In genomic region chr1:11882814-11883538, GRCh38 we compare ENCODE assay signal across 9 cellular contexts. TPM values are rescaled to one million over a fixed set of nuclear protein-coding genes. Genes with fewer than 3 reads are reported as not detected.
DNase-seq lines count a peak whose midpoint lies in the region; ATAC-seq and TF ChIP-seq lines count a peak whose summit lies in the region.
"Had no signal": no experiment of that assay in that cellular context is flagged by ENCODE, and none has a peak within 500 bp of the region (broad histone marks: within the 10 kb centered on the region; RNA-seq: fewer than 3 reads in every experiment).

No MANE protein-coding gene starts in this region.

- POLR2A ChIA-PET in HCT116 (lab: Charles Lee) = interaction anchor here (1.2 to 1.7 kb wide), 2 partner anchors 25 to 26 kb away, joined by 6 to 7 read pairs; no protein-coding TSS in a partner anchor

- peak; percentile 89 for ATAC-seq in HCT116

- H3K36me3 ChIP-seq in HCT116 (ENCODE audit: control insufficient read depth in 1 of 2, insufficient read depth in 2 of 2, low read length in 2 of 2) (no peaks in the 10 kb centered on the region), trophoblast cell (ENCODE audit: control insufficient read depth in 1 of 2, insufficient read depth in 2 of 2, low read length in 2 of 2) (no peaks in the 10 kb centered on the region)

- no peak overlapping the region for H2BK12ac ChIP-seq in trophoblast cell (ENCODE audit: low read length)

- H2AK5ac ChIP-seq in trophoblast cell (ENCODE audit: low read length) = no peak overlapping the region

- no peak overlapping the region for H4K12ac ChIP-seq in trophoblast cell (ENCODE audit: low read depth, low read length)

- H3K23ac ChIP-seq in trophoblast cell (ENCODE audit: low read length) = no peak overlapping the region

- peaks cover 0 to 6% of the 10 kb centered on the region in 2 experiments; a peak in 1 of 4 replicates for H3K4me1 ChIP-seq in HCT116 (ENCODE audit: control insufficient read depth in 1 of 2, insufficient read depth in 2 of 2, low read length in 2 of 2)
- peaks cover 8% of the 10 kb centered on the region in 2 experiments for H3K4me1 ChIP-seq in trophoblast cell (ENCODE audit: control insufficient read depth in 1 of 2, insufficient read depth in 2 of 2, low read length in 2 of 2)

- H3K27ac ChIP-seq in HCT116 (ENCODE audit: low read depth, low read length) (no peak overlapping the region), trophoblast cell (ENCODE audit: low read depth, low read length) (no peak overlapping the region), caudate nucleus (ENCODE audit: low read depth, low read length) (no peak overlapping the region)

- no CpG with 5 or more reads among the region's 13 CpGs for WGBS in trophoblast cell (ENCODE audit: extremely low coverage, insufficient coverage, insufficient read length)

- no peak overlapping the region for H4K91ac ChIP-seq in trophoblast cell (ENCODE audit: low read depth, low read length)

- H3K79me1 ChIP-seq in trophoblast cell (ENCODE audit: low read length) = no peaks in the 10 kb centered on the region

- H3K18ac ChIP-seq in trophoblast cell (ENCODE audit: low read length) = no peak overlapping the region

- RAD21 ChIA-PET in HCT116 (lab: Charles Lee; ENCODE audit: low non-redundant PET in 1 of 2, low total read pairs in 2 of 2, uncharacterized antibody in 2 of 2, unreplicated experiment in 2 of 2) = no interaction called here

- no peak for TF ChIP-seq RAD21 in HCT116 (IDR thresholded peaks at IDR 0.05; ENCODE audit: low read depth)

- TF ChIP-seq CTCF in HCT116 (IDR thresholded peaks at IDR 0.05 in 2 of 3, conservative IDR thresholded peaks at IDR 0.05 in 1 of 3; ENCODE audit: borderline replicate concordance in 1 of 3, insufficient read depth in 1 of 3, low read depth in 2 of 3, low read length in 2 of 3) = no peak
- no peak for TF ChIP-seq CTCF in fibroblast of pulmonary artery (IDR thresholded peaks at IDR 0.05; ENCODE audit: low read length, missing control alignments)

- H3K79me2 ChIP-seq in HCT116 (ENCODE audit: insufficient read depth, low read length) (no peaks in the 10 kb centered on the region), trophoblast cell (ENCODE audit: control insufficient read depth, insufficient read depth, low read length, poor library complexity) (no peaks in the 10 kb centered on the region)

- H3K27me3 ChIP-seq in HCT116 (ENCODE audit: insufficient read depth, low read length) (no peaks in the 10 kb centered on the region), trophoblast cell (ENCODE audit: insufficient read depth, low read length) (no peaks in the 10 kb centered on the region)

- no peak overlapping the region for H2BK5ac ChIP-seq in trophoblast cell (ENCODE audit: low read depth, low read length, poor library complexity)

- H2AFZ ChIP-seq in HCT116 (ENCODE audit: low read depth, low read length, poor library complexity, severe bottlenecking) (no peak overlapping the region), trophoblast cell (ENCODE audit: insufficient read depth, low read length, poor library complexity) (peak overlapping the region; percentile 50)

- H2BK120ac ChIP-seq in trophoblast cell (ENCODE audit: insufficient read depth, low read length, poor library complexity) = no peak overlapping the region

- H3K4me2 ChIP-seq in HCT116 (ENCODE audit: low read length) (no peak overlapping the region), trophoblast cell (ENCODE audit: low read length) (no peak overlapping the region)

- H3K9me2 ChIP-seq in HCT116 (ENCODE audit: insufficient read depth) = no peaks in the 10 kb centered on the region

- BruUV-seq in HCT116 (replicated peaks; lab: Mats Ljungman, UMichigan) = no TSS peak

- H3K14ac ChIP-seq in trophoblast cell (ENCODE audit: low read length) = no peak overlapping the region

- CTCF ChIA-PET in HCT116 (lab: Charles Lee) = no interaction called here

- H3K9ac ChIP-seq in HCT116 (ENCODE audit: low read length) (no peak overlapping the region), trophoblast cell (ENCODE audit: low read length) (no peak overlapping the region)

- TF ChIP-seq POLR2A in HCT116 (IDR thresholded peaks at IDR 0.05; ENCODE audit: borderline replicate concordance, extremely low read depth, insufficient read depth, insufficient read length) = no peak

- intact Hi-C loops in HCT116 (cut with micrococcal nuclease) = no loop called here
- intact Hi-C loops in posterior vena cava (cut with DNase I) = no loop called here

- no peaks in the 10 kb centered on the region for H3K9me3 ChIP-seq in HCT116 (ENCODE audit: control insufficient read depth in 1 of 2, insufficient read depth in 1 of 2, low read depth in 1 of 2, low read length in 2 of 2)
- H3K9me3 ChIP-seq in trophoblast cell (ENCODE audit: insufficient read depth, low read depth, low read length) = peaks cover 7% of the 10 kb centered on the region

- no peak overlapping the region for H4K8ac ChIP-seq in trophoblast cell (ENCODE audit: low read depth, low read length)

- DNase-seq in HCT116 (ENCODE audit: low read depth, low spot score) (no peak), NCI-H748 treated with DMSO at 0.1 percent for 48 hours (lab: John Stamatoyannopoulos, UW) (peak; percentile 0), fibroblast of pulmonary artery (ENCODE audit: low read depth) (peak; percentile 21), trophoblast cell (peak in 1 of 2 donors; percentile 25), caudate nucleus (lab: John Stamatoyannopoulos, UW) (no peak), GF-D8 (lab: John Stamatoyannopoulos, UW) (no peak), posterior vena cava (ENCODE audit: low spot score) (no peak)
- DNase-seq: NCI-H1930 had no signal

- no peak overlapping the region for H3K4ac ChIP-seq in trophoblast cell (ENCODE audit: low read depth, low read length)

- H3K4me3 ChIP-seq in HCT116 (replicated peaks in 1 of 2; ENCODE audit: low read depth in 1 of 2, low read length in 2 of 2) (no peak overlapping the region), fibroblast of pulmonary artery (replicated peaks; ENCODE audit: low read depth, low read length) (no peak overlapping the region), trophoblast cell (ENCODE audit: low read depth, low read length) (no peak overlapping the region)

- H4K20me1 ChIP-seq in HCT116 (ENCODE audit: insufficient read depth) = no peaks in the 10 kb centered on the region

TF ChIP-seq in HCT116, 20 proteins besides CTCF, POLR2A, EP300 and RAD21:
- TF ChIP-seq SIN3A (IDR thresholded peaks at IDR 0.05; ENCODE audit: low read depth) (no peak), JUND (IDR thresholded peaks at IDR 0.05) (no peak), EZH2 (IDR thresholded peaks at IDR 0.05) (no peak), ZBTB33 (IDR thresholded peaks at IDR 0.05; ENCODE audit: extremely low read depth, insufficient replicate concordance, low read length) (no peak), MAX (IDR thresholded peaks at IDR 0.05) (no peak), EZH2phosphoT487 (IDR thresholded peaks at IDR 0.05; ENCODE audit: borderline replicate concordance) (no peak), SP1 (IDR thresholded peaks at IDR 0.05; ENCODE audit: low read depth) (no peak), ELF1 (IDR thresholded peaks at IDR 0.05; ENCODE audit: borderline replicate concordance, low read depth) (no peak), ZNF274 (IDR thresholded peaks at IDR 0.05; ENCODE audit: low read depth, low read length) (no peak), CEBPB (IDR thresholded peaks at IDR 0.05; ENCODE audit: low read depth) (no peak), TCF7L2 (IDR thresholded peaks at IDR 0.05; ENCODE audit: borderline replicate concordance, extremely low read depth, insufficient read depth, insufficient read length) (no peak)

RNA-seq across cellular contexts. Expression of gene NPPB, which starts 24.2 kb away (rescaled TPM):
- total RNA-seq in HCT116 (2021; ENCODE audit: unreplicated experiment) = not detected
- not detected in 2 replicates for polyA plus RNA-seq in HCT116 (2012)
- 59.2 and 70.8 TPM in 2 replicates for polyA plus RNA-seq in trophoblast cell (2013)
- not detected for total RNA-seq in posterior vena cava
- total RNA-seq: endothelial cell of umbilical vein had no signal
- polyA plus RNA-seq: endothelial cell of umbilical vein had no signal

RNA-seq across cellular contexts. Expression of gene NPPA, which starts 35.4 kb away (rescaled TPM):
- total RNA-seq in HCT116 (2021; ENCODE audit: unreplicated experiment) (not detected), posterior vena cava (1 to 10 TPM in 1 of 2 donors, not detected in 1; 3.8 TPM)
- polyA plus RNA-seq in HCT116 (2012) = 0.09 and 0.12 TPM in 2 replicates
- not detected in 2 replicates for polyA plus RNA-seq in trophoblast cell (2013)
- total RNA-seq: endothelial cell of umbilical vein had no signal
- polyA plus RNA-seq: endothelial cell of umbilical vein had no signal

RNA-seq across cellular contexts. Expression of gene KIAA2013, which starts 43.3 kb away (rescaled TPM):
- total RNA-seq in HCT116 (2021; ENCODE audit: unreplicated experiment) (61.9 TPM), posterior vena cava (10 to 100 TPM; 34.0 to 39.6 TPM)
- polyA plus RNA-seq in HCT116 (2012) = 77.1 and 87.7 TPM in 2 replicates
- 29.2 and 29.9 TPM in 2 replicates for polyA plus RNA-seq in trophoblast cell (2013)

RNA-seq across cellular contexts. Expression of gene PLOD1, which starts 51.5 kb away (rescaled TPM):
- total RNA-seq in HCT116 (2021; ENCODE audit: unreplicated experiment) = 175 TPM
- 385 TPM in 2 replicates for polyA plus RNA-seq in HCT116 (2012)
- polyA plus RNA-seq in trophoblast cell (2013) = 109 and 118 TPM in 2 replicates
- 10 to 100 TPM; 70.0 to 91.2 TPM for total RNA-seq in posterior vena cava

Comparison
In these comparisons a context has a peak if more than half of its experiments do, and no peak if none do; other contexts are left out.
1. DNase-seq: peak in NCI-H748 treated with DMSO at 0.1 percent for 48 hours (single experiment) and fibroblast of pulmonary artery (single experiment); none in HCT116 (single experiment), caudate nucleus (0 of 61), GF-D8 (single experiment) and posterior vena cava (single experiment).